ENCODE assay signal across 8 cellular contexts in genomic region chr15:63093486-63094205, GRCh38. TPM values are rescaled to one million over a fixed set of nuclear protein-coding genes. Genes with fewer than 3 reads are reported as not detected.
DNase-seq lines count a peak whose midpoint lies in the region; ATAC-seq and TF ChIP-seq lines count a peak whose summit lies in the region.

No MANE protein-coding gene starts in this region.

- peak; percentile 40 to 82 (median 68) for DNase-seq in CD8-positive, alpha-beta T cell
- DNase-seq in HFFc6 (peak; percentile 59), NCI-H524 treated with DMSO at 0.1 percent for 48 hours (lab: John Stamatoyannopoulos, UW) (peak; percentile 61), chondrocyte (ENCODE audit: low spot score) (no peak), mesenteric fat pad (ENCODE audit: low spot score) (no peak)
- DNase-seq in activated CD4-positive, alpha-beta T cell treated with anti-CD3 and anti-CD28 coated beads for 36 hours = peak; percentile 87
- DNase-seq in stimulated activated CD4-positive, alpha-beta T cell treated with anti-CD3 and anti-CD28 coated beads, TNF-alpha, amount 100 ng/mL, for 4 hours (ENCODE audit: low read depth in 3 of 3) = peak; percentile 35 to 51 (median 35)

- 25% methylated on average over 6 of the region's 6 CpGs for WGBS in liver

- peaks cover 2% of the 10 kb centered on the region for H3K4me1 Mint-ChIP-seq in CD8-positive, alpha-beta T cell (ENCODE audit: low read depth)
- H3K4me1 Mint-ChIP-seq in HFFc6 (ENCODE audit: low read depth) (peaks cover 61% of the 10 kb centered on the region), chondrocyte (ENCODE audit: low read depth) (peaks cover 40% of the 10 kb centered on the region)
- H3K4me1 Mint-ChIP-seq in activated CD4-positive, alpha-beta T cell treated with anti-CD3 and anti-CD28 coated beads for 36 hours = peaks cover 4% of the 10 kb centered on the region

- H3K27ac Mint-ChIP-seq in CD8-positive, alpha-beta T cell = no peak overlapping the region
- H3K27ac Mint-ChIP-seq in HFFc6 (peak overlapping the region; percentile 63), chondrocyte (ENCODE audit: unreplicated experiment) (peak overlapping the region; percentile 38)
- no peak overlapping the region for H3K27ac Mint-ChIP-seq in activated CD4-positive, alpha-beta T cell treated with anti-CD3 and anti-CD28 coated beads for 36 hours

- no peak overlapping the region for H3K4me3 ChIP-seq in CD8-positive, alpha-beta T cell (ENCODE audit: low read depth, low read length)
- no peak overlapping the region for H3K4me3 ChIP-seq in liver (ENCODE audit: low read depth in 1 of 3, low read length in 3 of 3)

- no peaks in the 10 kb centered on the region for H3K9me3 ChIP-seq in CD8-positive, alpha-beta T cell (ENCODE audit: low read length)
- H3K9me3 ChIP-seq in liver (ENCODE audit: control insufficient read depth in 4 of 4, low read length in 3 of 4) = no peaks in the 10 kb centered on the region

- no peaks in the 10 kb centered on the region for H3K36me3 ChIP-seq in CD8-positive, alpha-beta T cell (ENCODE audit: insufficient read depth, low read length)
- H3K36me3 ChIP-seq in liver (ENCODE audit: control insufficient read depth in 4 of 4, insufficient read depth in 3 of 4, low read depth in 1 of 4, low read length in 3 of 4) = no peaks in the 10 kb centered on the region

- peak; percentile 71 for TF ChIP-seq CTCF in CD8-positive, alpha-beta T cell (IDR thresholded peaks at IDR 0.05)
- TF ChIP-seq CTCF in HFFc6 (IDR thresholded peaks at IDR 0.05) = peak; percentile 90
- TF ChIP-seq CTCF in chondrocyte (IDR thresholded peaks at IDR 0.05) = peak; percentile 95
- peak; percentile 90 for TF ChIP-seq CTCF in liver (IDR thresholded peaks at IDR 0.05; ENCODE audit: low read depth, low read length, missing input control)

- intact Hi-C loops in CD8-positive, alpha-beta T cell (cut with DNase I, micrococcal nuclease) = loop anchor here (1.0 to 5.0 kb wide), 5 partner anchors 45 to 311 kb away; no protein-coding TSS in a partner anchor
- intact Hi-C loops in activated CD4-positive, alpha-beta T cell treated with anti-CD3 and anti-CD28 coated beads for 36 hours (cut with DNase I, micrococcal nuclease) = loop anchor here (1.0 to 10.0 kb wide), 6 partner anchors 45 to 311 kb away; no protein-coding TSS in a partner anchor

- H3K4me1 ChIP-seq in CD8-positive, alpha-beta T cell (ENCODE audit: insufficient read depth, low read length) = no peaks in the 10 kb centered on the region
- peaks cover 0 to 6% (median 3%) of the 10 kb centered on the region in 4 donors for H3K4me1 ChIP-seq in liver (ENCODE audit: control insufficient read depth in 4 of 4, insufficient read depth in 4 of 4, low read length in 3 of 4)

- CTCF ChIA-PET in CD8-positive, alpha-beta T cell (lab: Charles Lee) = interaction anchor here (0.6 to 9.3 kb wide), 25 partner anchors 10 to 970 kb away, joined by 3 to 162 read pairs (median 4); partner anchors contain the start of gene TPM1
- CTCF ChIA-PET in activated CD4-positive, alpha-beta T cell treated with anti-CD3 and anti-CD28 coated beads for 36 hours (lab: Charles Lee) = interaction anchor here (0.7 to 4.5 kb wide), 18 partner anchors 9 to 539 kb away, joined by 3 to 61 read pairs (median 3); no protein-coding TSS in a partner anchor

- H3K4me3 Mint-ChIP-seq in CD8-positive, alpha-beta T cell = no peak overlapping the region
- H3K4me3 Mint-ChIP-seq in HFFc6 (peak overlapping the region; percentile 43; the same call in 1 of the 2 replicates), chondrocyte (ENCODE audit: unreplicated experiment) (no peak overlapping the region)
- no peak overlapping the region for H3K4me3 Mint-ChIP-seq in activated CD4-positive, alpha-beta T cell treated with anti-CD3 and anti-CD28 coated beads for 36 hours

- peak; percentile 87 for ATAC-seq in CD8-positive, alpha-beta T cell
- ATAC-seq in activated CD4-positive, alpha-beta T cell treated with anti-CD3 and anti-CD28 coated beads for 36 hours = peak; percentile 94

- no peak overlapping the region for H3K9ac ChIP-seq in liver (ENCODE audit: low read depth in 1 of 2, low read length in 2 of 2)

- H3K27me3 Mint-ChIP-seq in CD8-positive, alpha-beta T cell (ENCODE audit: low read depth) = no peaks in the 10 kb centered on the region
- no peaks in the 10 kb centered on the region; the same call in 1 of the 2 replicates for H3K27me3 Mint-ChIP-seq in HFFc6 (ENCODE audit: insufficient read depth)
- H3K27me3 Mint-ChIP-seq in activated CD4-positive, alpha-beta T cell treated with anti-CD3 and anti-CD28 coated beads for 36 hours = no peaks in the 10 kb centered on the region
- H3K27me3 Mint-ChIP-seq in chondrocyte (ENCODE audit: low read depth) = no peaks in the 10 kb centered on the region

- POLR2A ChIA-PET in CD8-positive, alpha-beta T cell (lab: Charles Lee) = interaction anchor here (1.8 kb wide), 1 partner anchor 46 kb away, joined by 7 read pairs; no protein-coding TSS in a partner anchor
- POLR2A ChIA-PET in activated CD4-positive, alpha-beta T cell treated with anti-CD3 and anti-CD28 coated beads for 36 hours (lab: Charles Lee) = no interaction called here

- no peaks in the 10 kb centered on the region for H3K9me3 Mint-ChIP-seq in CD8-positive, alpha-beta T cell
- H3K9me3 Mint-ChIP-seq in HFFc6 (no peaks in the 10 kb centered on the region), chondrocyte (ENCODE audit: low read depth) (no peaks in the 10 kb centered on the region)
- H3K9me3 Mint-ChIP-seq in activated CD4-positive, alpha-beta T cell treated with anti-CD3 and anti-CD28 coated beads for 36 hours (ENCODE audit: low read depth) = no peaks in the 10 kb centered on the region

- peak; percentile 99 to 100 for TF ChIP-seq RAD21 in liver (IDR thresholded peaks at IDR 0.05)

- no peaks in the 10 kb centered on the region for H3K36me3 Mint-ChIP-seq in CD8-positive, alpha-beta T cell
- H3K36me3 Mint-ChIP-seq in HFFc6 (ENCODE audit: low read depth) (no peaks in the 10 kb centered on the region), chondrocyte (ENCODE audit: low read depth) (no peaks in the 10 kb centered on the region)
- H3K36me3 Mint-ChIP-seq in activated CD4-positive, alpha-beta T cell treated with anti-CD3 and anti-CD28 coated beads for 36 hours (ENCODE audit: low read depth) = no peaks in the 10 kb centered on the region

- H3K27ac ChIP-seq in CD8-positive, alpha-beta T cell (ENCODE audit: low read depth, low read length) = no peak overlapping the region
- no peak overlapping the region for H3K27ac ChIP-seq in liver (ENCODE audit: low read depth in 1 of 2, low read length in 2 of 2)

- H3K27me3 ChIP-seq in CD8-positive, alpha-beta T cell (ENCODE audit: insufficient read depth, low read length) = no peaks in the 10 kb centered on the region
- no peaks in the 10 kb centered on the region for H3K27me3 ChIP-seq in liver (ENCODE audit: control insufficient read depth in 4 of 4, insufficient read depth in 4 of 4, low read length in 3 of 4)

TF ChIP-seq in liver, 16 proteins besides CTCF, POLR2A, EP300 and RAD21 (continues in another document):
- no peak for TF ChIP-seq GABPA (IDR thresholded peaks at IDR 0.05 in 1 of 2, conservative IDR thresholded peaks at IDR 0.05 in 1 of 2)
- no peak for TF ChIP-seq FOXA2 (IDR thresholded peaks at IDR 0.05)
- TF ChIP-seq REST (IDR thresholded peaks at IDR 0.05) = no peak

RNA-seq across cellular contexts. Expression of gene LACTB, which starts 28.0 kb away (rescaled TPM):
- total RNA-seq in CD8-positive, alpha-beta T cell = 1 to 10 TPM; 8.8 to 9.6 TPM
- total RNA-seq in HFFc6 (2021; fragmentation: NEBNext Ultra II Directional; extraction: Animal tissue kit (Norgen Biotek cat#: 25700)) = 10 to 100 TPM; 37.5 to 47.6 (median 45.7) TPM
- 10 to 100 TPM; 10.9 to 14.9 TPM for total RNA-seq in activated CD4-positive, alpha-beta T cell treated with anti-CD3 and anti-CD28 coated beads for 36 hours
- 19.4 to 22.4 TPM (median 20.7 TPM) in 3 replicates for total RNA-seq in chondrocyte
- 10 to 100 TPM; 13.2 to 19.7 TPM for total RNA-seq in liver
- polyA plus RNA-seq in liver = 10 to 100 TPM; 18.5 to 25.3 TPM
- 30.1 TPM for total RNA-seq in mesenteric fat pad

RNA-seq across cellular contexts. Expression of gene TPM1, which starts 51.1 kb away (rescaled TPM):
- total RNA-seq in CD8-positive, alpha-beta T cell = 1 to 10 TPM; 8.6 to 9.4 TPM
- total RNA-seq in HFFc6 (2021; fragmentation: NEBNext Ultra II Directional; extraction: Animal tissue kit (Norgen Biotek cat#: 25700)) = 1,000 to 10,000 TPM; 1,264 to 1,620 (median 1,342) TPM
- 1 to 10 TPM; 7.6 to 8.9 TPM for total RNA-seq in activated CD4-positive, alpha-beta T cell treated with anti-CD3 and anti-CD28 coated beads for 36 hours
- 2,291 to 2,367 TPM (median 2,332 TPM) in 3 replicates for total RNA-seq in chondrocyte
- total RNA-seq in liver = 100 to 1,000 TPM in 1 of 2 donors, 10 to 100 TPM in 1; 64.7 to 101 TPM
- 10 to 100 TPM; 69.6 to 73.3 TPM for polyA plus RNA-seq in liver
- 154 TPM for total RNA-seq in mesenteric fat pad

Comparison
In these comparisons a context has a peak if more than half of its experiments do, and no peak if none do; other contexts are left out.
1. DNase-seq: peak in CD8-positive, alpha-beta T cell (7 of 7), HFFc6 (single experiment), NCI-H524 treated with DMSO at 0.1 percent for 48 hours (single experiment), activated CD4-positive, alpha-beta T cell treated with anti-CD3 and anti-CD28 coated beads for 36 hours (single experiment) and stimulated activated CD4-positive, alpha-beta T cell treated with anti-CD3 and anti-CD28 coated beads, TNF-alpha, amount 100 ng/mL, for 4 hours (3 of 3); none in chondrocyte (single experiment) and mesenteric fat pad (single experiment).
2. H3K27ac Mint-ChIP-seq: peak in HFFc6 (single experiment) and chondrocyte (single experiment); none in CD8-positive, alpha-beta T cell (single experiment) and activated CD4-positive, alpha-beta T cell treated with anti-CD3 and anti-CD28 coated beads for 36 hours (single experiment).
3. RNA of gene TPM1, which starts 51.1 kb away (total RNA-seq): 2,291 to 2,367 TPM in chondrocyte, 1,264 to 1,620 TPM in HFFc6, 154 TPM in mesenteric fat pad (single experiment) and 64.7 to 101 TPM in liver; 8.6 to 9.4 TPM in CD8-positive, alpha-beta T cell and 7.6 to 8.9 TPM in activated CD4-positive, alpha-beta T cell treated with anti-CD3 and anti-CD28 coated beads for 36 hours; every median in the first group is over 4 times any median in the second.
4. Peak in every context shown above with its lines, with median percentiles within 50 percentile points of each other: CTCF ChIP-seq.